ENCODE assay signal across 15 cellular contexts in the genomic region with DNA sequence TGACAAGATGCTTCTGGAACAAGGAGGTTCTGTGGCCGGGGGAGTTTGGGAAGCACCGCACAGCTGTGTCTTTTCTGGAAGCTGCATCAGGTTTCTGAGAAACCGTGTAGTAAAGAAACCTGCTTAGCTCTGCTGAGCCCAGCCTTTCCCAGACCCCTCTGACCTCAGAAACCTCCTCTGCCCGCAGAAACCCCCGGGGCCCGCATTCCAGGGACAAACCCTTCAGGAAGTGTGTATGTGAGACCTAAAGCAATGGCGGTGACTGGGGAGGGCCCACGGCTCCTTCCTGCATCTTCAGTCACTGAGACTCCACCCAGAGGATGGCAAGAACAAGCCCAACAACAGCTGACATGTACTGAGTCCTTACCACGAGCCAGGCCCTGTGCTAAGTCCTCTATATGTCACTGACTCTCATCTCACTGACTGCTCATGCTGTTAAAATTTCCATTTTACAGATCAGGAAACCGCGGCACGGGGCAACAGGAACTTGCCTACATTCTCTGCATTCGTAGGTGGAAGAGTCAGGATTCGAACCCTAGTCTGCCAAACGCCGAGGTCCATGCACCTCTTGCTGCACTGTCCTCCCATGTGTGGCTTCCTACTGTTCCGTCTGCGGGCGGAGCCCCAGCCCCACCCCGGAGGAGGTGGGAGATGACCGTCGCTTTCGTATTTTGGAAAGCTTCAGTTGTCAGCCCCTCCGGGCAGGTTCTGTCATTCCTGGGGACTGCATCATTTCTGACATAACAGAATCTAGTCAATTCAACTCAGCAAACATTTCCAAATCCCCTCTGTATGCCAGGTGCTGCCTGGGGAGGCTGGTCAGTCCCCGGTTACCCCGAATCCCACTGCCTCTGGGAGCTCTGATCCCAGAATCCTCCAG.
A peak's percentile ranks its signal among the peaks of the same experiment; 100 is the strongest.
DNase-seq lines count a peak whose midpoint lies in the region; ATAC-seq and TF ChIP-seq lines count a peak whose summit lies in the region.
"Had no signal": no experiment of that assay in that cellular context is flagged by ENCODE, and none has a peak within 500 bp of the region (broad histone marks: within the 10 kb centered on the region; RNA-seq: fewer than 3 reads in every experiment).

No MANE protein-coding gene starts in this region.

- no peak overlapping the region for H4K8ac ChIP-seq in trophoblast cell (ENCODE audit: low read depth, low read length)

- no peaks in the 10 kb centered on the region for H3K9me2 ChIP-seq in PC-3 (replicated peaks; ENCODE audit: low read length)

- no peak overlapping the region for H2AK5ac ChIP-seq in trophoblast cell (ENCODE audit: low read length)

- DNase-seq in Daoy (ENCODE audit: low read depth) (peak; percentile 17), PC-3 (peak; percentile 4), islet precursor cell (peak; percentile 90), trophoblast cell (peak; percentile 65 to 83), LoVo (ENCODE audit: low spot score) (no peak)
- DNase-seq: ACHN; CD4-positive, CD25-positive, alpha-beta regulatory T cell; EL; GDM1; H7; IMR-90 had no signal

- H3K4me3 ChIP-seq in PC-3 (ENCODE audit: low read length) (no peak overlapping the region), trophoblast cell (ENCODE audit: low read depth, low read length) (no peak overlapping the region)
- H3K4me3 ChIP-seq: BLaER1 treated with 17β-estradiol and CSF1 and Interleukin-3, amounts not matched to agents 10 nM and 100 nM had no signal

- H3K27ac ChIP-seq in PC-3 (ENCODE audit: low read length) (no peak overlapping the region), trophoblast cell (ENCODE audit: low read depth, low read length) (no peak overlapping the region)
- H3K27ac ChIP-seq: BLaER1 treated with 17β-estradiol and CSF1 and Interleukin-3, amounts not matched to agents 10 nM and 100 nM; KMS-11 had no signal

- H4K12ac ChIP-seq in trophoblast cell (ENCODE audit: low read depth, low read length), result no peak overlapping the region

- H3K27me3 ChIP-seq in PC-3 (ENCODE audit: low read length) (no peaks in the 10 kb centered on the region; the same call in 1 of the 2 replicates), trophoblast cell (ENCODE audit: insufficient read depth, low read length) (no peaks in the 10 kb centered on the region)
- H3K27me3 ChIP-seq: BLaER1 treated with 17β-estradiol and CSF1 and Interleukin-3, amounts not matched to agents 10 nM and 100 nM had no signal

- H3F3A ChIP-seq in PC-3 (ENCODE audit: low read length, unreplicated experiment), result no peaks in the 10 kb centered on the region

- H3K9me3 ChIP-seq in PC-3 (ENCODE audit: low read length) (0 out of 2 replicates have a peak, but pooled peaks cover 3% of the 10 kb centered on the region), trophoblast cell (ENCODE audit: insufficient read depth, low read depth, low read length) (peaks cover 14% of the 10 kb centered on the region)

- no peak overlapping the region for H2BK120ac ChIP-seq in trophoblast cell (ENCODE audit: insufficient read depth, low read length, poor library complexity)

- no peak for TF ChIP-seq CTCF in PC-3 (conservative IDR thresholded peaks at IDR 0.05; ENCODE audit: low read depth, low read length)

- H3K4me1 ChIP-seq in PC-3 (ENCODE audit: insufficient read depth, low read length), result no peaks in the 10 kb centered on the region
- peaks cover 14 to 24% of the 10 kb centered on the region in 2 experiments for H3K4me1 ChIP-seq in trophoblast cell (ENCODE audit: control insufficient read depth in 1 of 2, insufficient read depth in 2 of 2, low read length in 2 of 2)
- H3K4me1 ChIP-seq: BLaER1 treated with 17β-estradiol and CSF1 and Interleukin-3, amounts not matched to agents 10 nM and 100 nM had no signal

- ATAC-seq in PC-3 (no peak), HG02852 (IDR thresholded peaks at IDR 0.05; ENCODE audit: unreplicated experiment) (no peak), HG03039 (IDR thresholded peaks at IDR 0.05; ENCODE audit: unreplicated experiment) (no peak)

- no peaks in the 10 kb centered on the region for H4K20me1 ChIP-seq in PC-3 (ENCODE audit: low read length)

- H3K9ac ChIP-seq in PC-3 (ENCODE audit: low read length), result no peak overlapping the region
- H3K9ac ChIP-seq in trophoblast cell (ENCODE audit: low read length), result no peak overlapping the region
- H3K9ac ChIP-seq: BLaER1 treated with 17β-estradiol and CSF1 and Interleukin-3, amounts not matched to agents 10 nM and 100 nM; KMS-11 had no signal

- intact Hi-C loops in PC-3 (cut with micrococcal nuclease), result no loop called here

- no peaks in the 10 kb centered on the region for H3K36me3 ChIP-seq in PC-3 (ENCODE audit: low read depth, low read length)
- peaks cover 3 to 4% of the 10 kb centered on the region in 2 experiments for H3K36me3 ChIP-seq in trophoblast cell (ENCODE audit: control insufficient read depth in 1 of 2, insufficient read depth in 2 of 2, low read length in 2 of 2)

- no CpG with 5 or more reads among the region's 26 CpGs for WGBS in trophoblast cell (ENCODE audit: extremely low coverage, insufficient coverage, insufficient read length)

- no peak overlapping the region for H2BK5ac ChIP-seq in trophoblast cell (ENCODE audit: low read depth, low read length, poor library complexity)

- H2AFZ ChIP-seq in PC-3 (ENCODE audit: low read length), result no peak overlapping the region
- H2AFZ ChIP-seq in trophoblast cell (ENCODE audit: insufficient read depth, low read length, poor library complexity), result no peak overlapping the region

- BruUV-seq in PC-3 (replicated peaks; lab: Mats Ljungman, UMichigan), result no TSS peak

- CTCF ChIA-PET in PC-3 (lab: Charles Lee), result no interaction called here

- peaks cover 2% of the 10 kb centered on the region for H3K79me1 ChIP-seq in trophoblast cell (ENCODE audit: low read length)

- POLR2A ChIA-PET in PC-3 (lab: Charles Lee; ENCODE audit: unreplicated experiment), result no interaction called here

- peak overlapping the region; percentile 7 for H2BK12ac ChIP-seq in trophoblast cell (ENCODE audit: low read length)

- H3K4me2 ChIP-seq in PC-3 (ENCODE audit: low read length) (no peak overlapping the region), trophoblast cell (ENCODE audit: low read length) (no peak overlapping the region)
- H3K4me2 ChIP-seq: BLaER1 treated with 17β-estradiol and CSF1 and Interleukin-3, amounts not matched to agents 10 nM and 100 nM; KMS-11 had no signal

- H3K23ac ChIP-seq in trophoblast cell (ENCODE audit: low read length), result no peak overlapping the region

- no peak overlapping the region for H3K4ac ChIP-seq in trophoblast cell (ENCODE audit: low read depth, low read length)

- peak overlapping the region; percentile 48 for H4K91ac ChIP-seq in trophoblast cell (ENCODE audit: low read depth, low read length)

- H3K18ac ChIP-seq in trophoblast cell (ENCODE audit: low read length), result no peak overlapping the region

- no peak overlapping the region for H3K14ac ChIP-seq in trophoblast cell (ENCODE audit: low read length)

- H3K79me2 ChIP-seq in PC-3 (ENCODE audit: low read length) (no peaks in the 10 kb centered on the region), trophoblast cell (ENCODE audit: control insufficient read depth, insufficient read depth, low read length, poor library complexity) (no peaks in the 10 kb centered on the region)
